In the genomic region with DNA sequence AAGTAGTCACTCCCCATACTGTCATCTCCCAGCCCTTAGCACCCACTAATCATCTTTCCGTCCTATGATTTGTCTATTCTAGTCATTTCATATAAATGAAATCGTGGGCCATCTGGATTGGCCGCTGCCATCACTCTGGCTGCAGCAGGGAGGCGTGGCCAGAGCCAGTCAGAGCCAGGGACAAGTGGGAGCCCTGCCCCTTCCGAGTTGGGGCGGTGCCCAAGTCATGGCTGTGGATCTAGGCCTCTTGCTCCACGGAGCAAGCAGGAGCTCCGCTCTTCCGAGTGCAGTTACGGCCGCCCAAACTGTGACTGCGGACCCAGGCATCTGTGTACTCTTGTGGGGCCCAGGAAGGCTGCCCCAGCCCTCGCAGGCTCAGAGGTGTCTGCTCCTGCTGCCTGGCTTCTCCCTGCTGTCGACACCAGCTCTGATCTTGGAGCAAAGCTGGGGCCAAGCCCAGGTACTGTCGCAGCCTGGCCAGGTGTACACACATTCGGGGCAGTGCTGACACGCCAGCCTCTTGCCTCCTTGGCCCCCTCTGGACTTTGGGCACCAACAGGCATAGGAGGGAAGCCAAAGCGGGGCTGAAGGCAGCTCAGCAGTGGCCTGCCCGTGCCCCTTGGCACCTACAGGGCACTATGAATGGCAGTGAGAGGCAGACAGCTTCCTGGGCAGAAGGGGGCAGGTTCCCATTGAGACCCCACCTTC, we compare ENCODE assay signal across 1 cellular context.
TF ChIP-seq lines count a peak whose summit lies in the region.

No MANE protein-coding gene starts in this region.

TF ChIP-seq in WTC11, 78 proteins besides CTCF, POLR2A, EP300 and RAD21 (continued from another document):
- TF ChIP-seq, protein P1, sequence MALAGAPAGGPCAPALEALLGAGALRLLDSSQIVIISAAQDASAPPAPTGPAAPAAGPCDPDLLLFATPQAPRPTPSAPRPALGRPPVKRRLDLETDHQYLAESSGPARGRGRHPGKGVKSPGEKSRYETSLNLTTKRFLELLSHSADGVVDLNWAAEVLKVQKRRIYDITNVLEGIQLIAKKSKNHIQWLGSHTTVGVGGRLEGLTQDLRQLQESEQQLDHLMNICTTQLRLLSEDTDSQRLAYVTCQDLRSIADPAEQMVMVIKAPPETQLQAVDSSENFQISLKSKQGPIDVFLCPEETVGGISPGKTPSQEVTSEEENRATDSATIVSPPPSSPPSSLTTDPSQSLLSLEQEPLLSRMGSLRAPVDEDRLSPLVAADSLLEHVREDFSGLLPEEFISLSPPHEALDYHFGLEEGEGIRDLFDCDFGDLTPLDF (CRISPR knock-in tag; IDR thresholded peaks at IDR 0.05): no peak
